In the genomic region with DNA sequence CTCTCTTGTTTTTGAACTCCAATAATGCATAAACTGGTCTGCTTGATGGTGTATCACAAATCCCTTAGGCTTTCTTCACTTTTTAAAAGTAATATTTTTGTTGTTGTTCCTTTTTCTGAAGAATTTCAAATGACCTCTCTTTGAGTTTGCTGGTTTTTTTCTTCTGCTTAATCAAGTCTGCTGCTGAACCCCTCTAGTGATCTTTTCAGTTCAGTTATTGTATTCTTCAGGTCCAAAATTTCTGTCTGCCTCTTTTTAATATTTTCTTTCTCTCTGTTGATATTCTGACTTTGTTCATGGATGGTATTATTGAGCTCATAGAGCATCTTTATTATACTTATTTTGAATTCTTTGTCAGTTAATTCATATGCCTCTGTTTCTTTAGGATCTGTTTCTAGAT, we compare ENCODE assay signal across 8 cellular contexts.
"Had no signal": no experiment of that assay in that cellular context is flagged by ENCODE, and none has a peak within 500 bp of the region (broad histone marks: within the 10 kb centered on the region; RNA-seq: fewer than 3 reads in every experiment).

No MANE protein-coding gene starts in this region.

- H3K4me3 ChIP-seq: GM12878 had no signal

- FAIRE-seq: G401.6, GM12878, GM12891, GM12892, GM18507, GM19239 had no signal

- ATAC-seq: GM12878 had no signal

- DNase-seq: GDM1, GF-D8 had no signal
